ENCODE assay signal across 14 cellular contexts in the genomic region with DNA sequence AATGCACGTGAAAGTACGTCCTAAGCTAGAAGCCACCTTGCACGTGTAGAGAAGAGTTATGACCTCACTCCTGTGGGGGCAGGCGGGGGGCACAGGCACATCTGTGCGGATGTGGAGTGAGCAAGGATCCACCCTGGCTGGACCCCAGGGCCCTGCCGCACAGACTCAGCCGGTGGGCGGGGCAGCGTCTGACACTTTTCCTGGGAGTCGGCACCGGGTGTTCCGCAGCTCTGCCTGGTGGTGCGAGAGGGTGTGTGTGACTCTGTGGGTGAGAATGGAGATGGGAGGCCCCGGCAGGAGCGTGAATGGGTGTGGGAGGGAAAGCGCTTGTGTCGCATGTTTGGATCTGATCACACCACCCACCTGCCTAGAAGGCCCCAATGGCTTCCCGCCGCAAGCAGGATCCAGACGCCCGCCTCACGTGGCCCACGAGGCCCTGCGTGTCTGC. TPM values are rescaled to one million over a fixed set of nuclear protein-coding genes. Genes with fewer than 3 reads are reported as not detected.
A peak's percentile ranks its signal among the peaks of the same experiment; 100 is the strongest.
DNase-seq lines count a peak whose midpoint lies in the region; ATAC-seq and TF ChIP-seq lines count a peak whose summit lies in the region.
"Had no signal": no experiment of that assay in that cellular context is flagged by ENCODE, and none has a peak within 500 bp of the region (broad histone marks: within the 10 kb centered on the region; RNA-seq: fewer than 3 reads in every experiment).

No MANE protein-coding gene starts in this region.

- H3K4me1 Mint-ChIP-seq in stimulated activated memory B cell treated with anti-CD40 and anti-IgM and Interleukin-4, amounts not matched to agents 10 μg/mL and 1 μg/mL and 100 μg/mL, for 72 hours: peaks cover 10% of the 10 kb centered on the region
- H3K4me1 Mint-ChIP-seq in mesothelial cell of epicardium: peaks cover 7% of the 10 kb centered on the region
- H3K4me1 Mint-ChIP-seq: activated B cell treated with CpG ODN at 0.5 μM for 24 hours; activated naive CD4-positive, alpha-beta T cell treated with anti-CD3 and anti-CD28 coated beads, Interleukin-2, amount 10 ng/mL, durations not matched to agents 7 days and 5 days; B cell had no signal

- 55% methylated on average over 19 of the region's 24 CpGs for WGBS in hepatocyte (ENCODE audit: low lambda C conversion rate, missing lambda C conversion rate)

- no peaks in the 10 kb centered on the region for H3K9me2 ChIP-seq in hepatocyte (replicated peaks; ENCODE audit: insufficient read depth)

- DNase-seq in Daoy (ENCODE audit: low read depth) (peak; percentile 71), RWPE2 (ENCODE audit: low spot score) (no peak), hepatocyte (ENCODE audit: low spot score) (peak; percentile 43), sciatic nerve (ENCODE audit: low spot score) (no peak), NCI-H510A treated with DMSO at 0.1 percent for 48 hours (lab: John Stamatoyannopoulos, UW) (no peak), mesothelial cell of epicardium (ENCODE audit: low spot score in 2 of 2, unreplicated experiment in 2 of 2) (no peak)
- DNase-seq: activated B cell treated with CpG ODN at 0.5 μM for 24 hours; activated naive CD4-positive, alpha-beta T cell treated with anti-CD3 and anti-CD28 coated beads, Interleukin-2, amount 10 ng/mL, durations not matched to agents 7 days and 5 days; NCI-H1694 treated with DMSO at 0.1 percent for 48 hours had no signal

- H3K36me3 Mint-ChIP-seq in stimulated activated memory B cell treated with anti-CD40 and anti-IgM and Interleukin-4, amounts not matched to agents 10 μg/mL and 1 μg/mL and 100 μg/mL, for 72 hours: no peaks in the 10 kb centered on the region
- H3K36me3 Mint-ChIP-seq in mesothelial cell of epicardium: no peaks in the 10 kb centered on the region
- H3K36me3 Mint-ChIP-seq: activated naive CD4-positive, alpha-beta T cell treated with anti-CD3 and anti-CD28 coated beads, Interleukin-2, amount 10 ng/mL, durations not matched to agents 7 days and 5 days had no signal

- no peak overlapping the region for H3K4me3 Mint-ChIP-seq in stimulated activated memory B cell treated with anti-CD40 and anti-IgM and Interleukin-4, amounts not matched to agents 10 μg/mL and 1 μg/mL and 100 μg/mL, for 72 hours
- no peak overlapping the region for H3K4me3 Mint-ChIP-seq in mesothelial cell of epicardium
- H3K4me3 Mint-ChIP-seq: activated B cell treated with CpG ODN at 0.5 μM for 24 hours; activated naive CD4-positive, alpha-beta T cell treated with anti-CD3 and anti-CD28 coated beads, Interleukin-2, amount 10 ng/mL, durations not matched to agents 7 days and 5 days; B cell; nephron had no signal

- no peak overlapping the region for H2AFZ ChIP-seq in hepatocyte

- H4K20me1 ChIP-seq in hepatocyte (ENCODE audit: insufficient read depth, poor library complexity, severe bottlenecking): no peaks in the 10 kb centered on the region

- no peak overlapping the region for H3K4me2 ChIP-seq in hepatocyte

- H3K4me1 ChIP-seq in RWPE2 (ENCODE audit: insufficient read depth, poor library complexity, severe bottlenecking) (peaks cover 4% of the 10 kb centered on the region), hepatocyte (ENCODE audit: insufficient read depth) (peaks cover 8% of the 10 kb centered on the region)

- H3K9me3 ChIP-seq in RWPE2 (ENCODE audit: severe bottlenecking): no peaks in the 10 kb centered on the region
- H3K9me3 ChIP-seq in hepatocyte (ENCODE audit: low read depth): no peaks in the 10 kb centered on the region

- TF ChIP-seq CTCF in RWPE2 (IDR thresholded peaks at IDR 0.05; ENCODE audit: poor library complexity, severe bottlenecking) (no peak), hepatocyte (IDR thresholded peaks at IDR 0.05; ENCODE audit: poor library complexity) (no peak), mesothelial cell of epicardium (IDR thresholded peaks at IDR 0.05; ENCODE audit: unreplicated experiment) (no peak)

- no peaks in the 10 kb centered on the region for H3K79me2 ChIP-seq in hepatocyte

- H3K27ac ChIP-seq in RWPE2 (ENCODE audit: poor library complexity, severe bottlenecking) (peak overlapping the region; percentile 45), hepatocyte (peak overlapping the region; percentile 92)
- H3K27ac ChIP-seq: cardiac muscle cell had no signal

- no peaks in the 10 kb centered on the region for H3K36me3 ChIP-seq in RWPE2 (ENCODE audit: low read depth)
- no peaks in the 10 kb centered on the region for H3K36me3 ChIP-seq in hepatocyte (replicated peaks; ENCODE audit: insufficient read depth, low read depth)
- H3K36me3 ChIP-seq: cardiac muscle cell had no signal

- intact Hi-C loops in sciatic nerve (cut with DNase I): no loop called here

- ATAC-seq in RWPE2 (ENCODE audit: low read depth) (peak; percentile 11; the same call in 1 of the 3 replicates), sciatic nerve (peak; percentile 59), GM18870 (IDR thresholded peaks at IDR 0.05; ENCODE audit: unreplicated experiment) (no peak)
- ATAC-seq in stimulated activated memory B cell treated with anti-CD40 and anti-IgM and Interleukin-4, amounts not matched to agents 10 μg/mL and 1 μg/mL and 100 μg/mL, for 72 hours: no peak

- no peak overlapping the region for H3K27ac Mint-ChIP-seq in stimulated activated memory B cell treated with anti-CD40 and anti-IgM and Interleukin-4, amounts not matched to agents 10 μg/mL and 1 μg/mL and 100 μg/mL, for 72 hours
- no peak overlapping the region for H3K27ac Mint-ChIP-seq in mesothelial cell of epicardium
- H3K27ac Mint-ChIP-seq: activated B cell treated with CpG ODN at 0.5 μM for 24 hours, B cell, nephron had no signal

- no peaks in the 10 kb centered on the region for H3K27me3 ChIP-seq in RWPE2 (ENCODE audit: insufficient read depth, poor library complexity, severe bottlenecking)
- H3K27me3 ChIP-seq in hepatocyte: no peaks in the 10 kb centered on the region
- H3K27me3 ChIP-seq: cardiac muscle cell had no signal

- peaks cover 69% of the 10 kb centered on the region for H3K27me3 Mint-ChIP-seq in stimulated activated memory B cell treated with anti-CD40 and anti-IgM and Interleukin-4, amounts not matched to agents 10 μg/mL and 1 μg/mL and 100 μg/mL, for 72 hours
- peaks cover 21% of the 10 kb centered on the region for H3K27me3 Mint-ChIP-seq in mesothelial cell of epicardium (ENCODE audit: low read depth)

- H3K4me3 ChIP-seq in RWPE2 (ENCODE audit: severe bottlenecking) (no peak overlapping the region), hepatocyte (no peak overlapping the region)
- H3K4me3 ChIP-seq: cardiac muscle cell had no signal

- no peaks in the 10 kb centered on the region for H3K9me3 Mint-ChIP-seq in stimulated activated memory B cell treated with anti-CD40 and anti-IgM and Interleukin-4, amounts not matched to agents 10 μg/mL and 1 μg/mL and 100 μg/mL, for 72 hours
- no peaks in the 10 kb centered on the region for H3K9me3 Mint-ChIP-seq in mesothelial cell of epicardium
- H3K9me3 Mint-ChIP-seq: activated B cell treated with CpG ODN at 0.5 μM for 24 hours; activated naive CD4-positive, alpha-beta T cell treated with anti-CD3 and anti-CD28 coated beads, Interleukin-2, amount 10 ng/mL, durations not matched to agents 7 days and 5 days; nephron had no signal

RNA-seq across cellular contexts. Expression of a gene that starts 29.5 kb away (rescaled TPM):
- total RNA-seq in Daoy (2014; rRNA removed; shearing (Covaris generic)): 0.39 and 0.80 TPM in 2 replicates
- 12.0 and 12.3 TPM in 2 replicates for total RNA-seq in hepatocyte
- 14.2 and 18.0 TPM in 2 replicates for polyA plus RNA-seq in hepatocyte
- total RNA-seq in sciatic nerve: 14.7 TPM
- 7.1 to 10.2 TPM (median 8.0 TPM) in 3 replicates for total RNA-seq in mesothelial cell of epicardium

Comparison
In these comparisons a context has a peak if more than half of its experiments do, and no peak if none do; other contexts are left out.
1. DNase-seq: peak in Daoy (single experiment) and hepatocyte (single experiment); none in RWPE2 (single experiment), sciatic nerve (single experiment), NCI-H510A treated with DMSO at 0.1 percent for 48 hours (single experiment) and mesothelial cell of epicardium (0 of 2).
2. ATAC-seq: peak in RWPE2 (single experiment) and sciatic nerve (single experiment); none in stimulated activated memory B cell treated with anti-CD40 and anti-IgM and Interleukin-4, amounts not matched to agents 10 μg/mL and 1 μg/mL and 100 μg/mL, for 72 hours (single experiment) and GM18870 (single experiment).